ENCODE assay signal across 11 cellular contexts in the genomic region with DNA sequence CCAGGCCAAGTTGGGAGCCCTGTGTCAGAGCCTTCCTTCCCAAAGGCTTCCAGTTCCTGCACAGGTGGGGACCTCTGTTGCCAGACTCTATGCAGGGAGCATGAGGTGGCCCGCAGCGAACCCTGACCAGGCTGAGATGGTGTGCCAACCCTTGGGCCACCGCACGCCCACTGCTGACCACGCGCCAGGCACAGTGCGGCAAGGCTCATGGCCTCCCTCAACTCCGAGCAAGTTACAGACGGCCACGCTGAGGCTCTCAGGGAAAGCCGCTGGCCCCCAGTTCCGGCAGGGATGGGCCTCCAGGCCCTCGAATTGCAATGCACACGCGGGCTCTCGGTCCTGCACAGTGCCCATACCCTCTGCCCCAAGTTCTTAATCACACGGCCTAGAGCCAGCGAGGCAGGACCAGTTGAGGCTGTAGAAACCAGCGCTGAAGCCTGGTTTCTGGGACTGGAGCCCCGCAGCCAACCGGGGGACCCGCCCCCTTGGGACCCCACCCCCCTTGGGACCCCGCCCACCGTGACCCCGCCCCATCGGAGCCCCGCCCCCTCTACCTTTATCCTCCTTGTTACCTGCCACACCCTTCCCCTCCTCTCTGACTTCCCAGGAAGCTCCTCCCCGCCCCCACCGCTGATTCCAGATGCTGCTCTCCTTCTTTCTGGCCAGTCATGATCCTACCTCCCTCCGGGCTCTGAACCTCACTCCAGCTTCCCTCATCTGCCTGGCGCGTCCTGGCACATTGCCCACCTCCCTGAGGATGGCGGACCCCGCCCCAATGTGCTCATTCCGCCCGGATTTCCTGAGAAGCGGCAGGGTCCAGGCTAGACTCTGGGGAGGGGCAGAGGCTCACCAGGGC. TPM values are rescaled to one million over a fixed set of nuclear protein-coding genes. Genes with fewer than 3 reads are reported as not detected.
DNase-seq lines count a peak whose midpoint lies in the region; ATAC-seq, FAIRE-seq and TF ChIP-seq lines count a peak whose summit lies in the region.
"Had no signal": no experiment of that assay in that cellular context is flagged by ENCODE, and none has a peak within 500 bp of the region (broad histone marks: within the 10 kb centered on the region; RNA-seq: fewer than 3 reads in every experiment).

No MANE protein-coding gene starts in this region.

- H3K4me3 Mint-ChIP-seq in activated T-helper 1 cell treated with anti-CD3 and anti-CD28 coated beads, Interleukin-12 subunit alpha, Interleukin-12 subunit beta, Interleukin-2, Interleukin-4 antibody, amounts not matched to agents 30 ng/mL and 10 ng/mL and 1 ng/mL, durations not matched to agents 14 hours and 24 hours and 36 hours, result no peak overlapping the region

- H3K27me3 ChIP-seq in SK-N-SH (ENCODE audit: insufficient read depth) (no peaks in the 10 kb centered on the region), PC-3 (ENCODE audit: low read length) (no peaks in the 10 kb centered on the region), left ventricle myocardium inferior (ENCODE audit: low read depth) (no peaks in the 10 kb centered on the region), small intestine (ENCODE audit: control insufficient read depth in 2 of 2, insufficient read depth in 2 of 2, low read length in 2 of 2) (no peaks in the 10 kb centered on the region)
- H3K27me3 ChIP-seq: uterus had no signal

- no peak overlapping the region for H3K4me2 ChIP-seq in SK-N-SH
- peak overlapping the region; percentile 30 for H3K4me2 ChIP-seq in PC-3 (ENCODE audit: low read length)

- no TSS peak for BruUV-seq in PC-3 (replicated peaks; lab: Mats Ljungman, UMichigan)

- H3K27me3 Mint-ChIP-seq in activated T-helper 1 cell treated with anti-CD3 and anti-CD28 coated beads, Interleukin-12 subunit alpha, Interleukin-12 subunit beta, Interleukin-2, Interleukin-4 antibody, amounts not matched to agents 30 ng/mL and 10 ng/mL and 1 ng/mL, durations not matched to agents 14 hours and 24 hours and 36 hours (ENCODE audit: insufficient read depth), result no peaks in the 10 kb centered on the region

- ATAC-seq in SK-N-SH treated with all-trans-retinoic acid at 6 μM for 48 hours (no peak; the same call in 2 of the 3 replicates), PC-3 (0 out of 2 replicates have a peak, but pooled peaks have one; percentile 16)

- H3K4me1 ChIP-seq in SK-N-SH (ENCODE audit: control insufficient read depth in 1 of 2, insufficient read depth in 2 of 2, low read depth in 1 of 2, low read length in 1 of 2) (peaks cover 0 to 29% of the 10 kb centered on the region in 2 experiments; a peak in 1 of 4 replicates), PC-3 (ENCODE audit: insufficient read depth, low read length) (peaks cover 8% of the 10 kb centered on the region), left ventricle myocardium inferior (peaks cover 24% of the 10 kb centered on the region), small intestine (ENCODE audit: control insufficient read depth in 2 of 2, insufficient read depth in 1 of 2, low read depth in 1 of 2, low read length in 1 of 2) (peaks cover 0 to 4% of the 10 kb centered on the region in 2 donors)
- H3K4me1 ChIP-seq: uterus had no signal

- no peak for TF ChIP-seq RAD21 in SK-N-SH (IDR thresholded peaks at IDR 0.05; ENCODE audit: low read length)

- H3K9me2 ChIP-seq in SK-N-SH (no peaks in the 10 kb centered on the region), PC-3 (replicated peaks; ENCODE audit: low read length) (no peaks in the 10 kb centered on the region)

- TF ChIP-seq CTCF in SK-N-SH (IDR thresholded peaks at IDR 0.05) (no peak), PC-3 (conservative IDR thresholded peaks at IDR 0.05; ENCODE audit: low read depth, low read length) (no peak), left ventricle myocardium inferior (IDR thresholded peaks at IDR 0.05; ENCODE audit: borderline replicate concordance) (no peak)

- no peaks in the 10 kb centered on the region for H3K4me1 Mint-ChIP-seq in activated T-helper 1 cell treated with anti-CD3 and anti-CD28 coated beads, Interleukin-12 subunit alpha, Interleukin-12 subunit beta, Interleukin-2, Interleukin-4 antibody, amounts not matched to agents 30 ng/mL and 10 ng/mL and 1 ng/mL, durations not matched to agents 14 hours and 24 hours and 36 hours (ENCODE audit: low read depth)

- H3F3A ChIP-seq in SK-N-SH (replicated peaks; ENCODE audit: insufficient read depth), result no peaks in the 10 kb centered on the region
- H3F3A ChIP-seq in PC-3 (ENCODE audit: low read length, unreplicated experiment), result no peaks in the 10 kb centered on the region

- no peaks in the 10 kb centered on the region for H3K36me3 ChIP-seq in SK-N-SH (replicated peaks in 1 of 2; ENCODE audit: control insufficient read depth in 1 of 2, insufficient read depth in 2 of 2, low read length in 1 of 2)
- no peaks in the 10 kb centered on the region for H3K36me3 ChIP-seq in PC-3 (ENCODE audit: low read depth, low read length)
- H3K36me3 ChIP-seq in left ventricle myocardium inferior, result peaks cover 9% of the 10 kb centered on the region
- no peaks in the 10 kb centered on the region for H3K36me3 ChIP-seq in small intestine (ENCODE audit: control insufficient read depth in 2 of 2, insufficient read depth in 2 of 2, low read length in 2 of 2)
- H3K36me3 ChIP-seq: neutrophil, uterus had no signal

- TF ChIP-seq EP300 in SK-N-SH (IDR thresholded peaks at IDR 0.05; ENCODE audit: borderline replicate concordance in 1 of 2, low read depth in 1 of 2, low read length in 1 of 2), result no peak

- DNase-seq in SK-N-SH (peak; percentile 91), PC-3 (peak; percentile 57), left ventricle myocardium inferior (peak; percentile 43), small intestine (peak; percentile 65), epidermal melanocyte (ENCODE audit: insufficient read length, low spot score) (no peak), H4 (ENCODE audit: low spot score) (no peak)
- DNase-seq in activated T-helper 1 cell treated with anti-CD3 and anti-CD28 coated beads, Interleukin-12 subunit alpha, Interleukin-12 subunit beta, Interleukin-2, Interleukin-4 antibody, amounts not matched to agents 30 ng/mL and 10 ng/mL and 1 ng/mL, durations not matched to agents 14 hours and 24 hours and 36 hours (ENCODE audit: low spot score), result no peak
- DNase-seq: NK-92 treated with Interleukin-12 subunit alpha and Interleukin-12 subunit beta, amount 100 ng/mL, for 24 hours; uterus had no signal

- H2AFZ ChIP-seq in SK-N-SH (ENCODE audit: low read depth) (no peak overlapping the region), PC-3 (ENCODE audit: low read length) (no peak overlapping the region)

- H3K27ac Mint-ChIP-seq in activated T-helper 1 cell treated with anti-CD3 and anti-CD28 coated beads, Interleukin-12 subunit alpha, Interleukin-12 subunit beta, Interleukin-2, Interleukin-4 antibody, amounts not matched to agents 30 ng/mL and 10 ng/mL and 1 ng/mL, durations not matched to agents 14 hours and 24 hours and 36 hours, result no peak overlapping the region

- POLR2A ChIA-PET in SK-N-SH (lab: Yijun Ruan, JAX), result interaction anchor here (0.6 to 2.1 kb wide), 10 partner anchors 10 to 88 kb away, joined by 3 to 14 read pairs (median 4); partner anchors contain the start of genes MCOLN1, PNPLA6 and ZNF358
- POLR2A ChIA-PET in PC-3 (lab: Charles Lee; ENCODE audit: unreplicated experiment), result interaction anchor here (0.7 kb wide), 1 partner anchor 24 kb away, joined by 3 read pairs; no protein-coding TSS in a partner anchor

- CTCF ChIA-PET in SK-N-SH (lab: Yijun Ruan, JAX), result interaction anchor here (1.4 kb wide), 1 partner anchor 128 kb away, joined by 4 read pairs; no protein-coding TSS in a partner anchor
- CTCF ChIA-PET in PC-3 (lab: Charles Lee), result no interaction called here

- no peaks in the 10 kb centered on the region for H3K9me3 Mint-ChIP-seq in activated T-helper 1 cell treated with anti-CD3 and anti-CD28 coated beads, Interleukin-12 subunit alpha, Interleukin-12 subunit beta, Interleukin-2, Interleukin-4 antibody, amounts not matched to agents 30 ng/mL and 10 ng/mL and 1 ng/mL, durations not matched to agents 14 hours and 24 hours and 36 hours

- H3K4me3 ChIP-seq in SK-N-SH (ENCODE audit: low read depth in 2 of 2, low read length in 1 of 2) (no peak overlapping the region), PC-3 (ENCODE audit: low read length) (no peak overlapping the region), left ventricle myocardium inferior (no peak overlapping the region), small intestine (ENCODE audit: low read depth in 1 of 2, low read length in 2 of 2) (no peak overlapping the region)
- H3K4me3 ChIP-seq: uterus had no signal

- H3K27ac ChIP-seq in SK-N-SH (ENCODE audit: low read depth in 2 of 2, low read length in 1 of 2), result peak overlapping the region in 1 of 2 experiments; percentile 90; a peak in 2 of 4 replicates
- H3K27ac ChIP-seq in PC-3 (ENCODE audit: low read length), result peak overlapping the region; percentile 21; the same call in 1 of the 2 replicates
- peak overlapping the region; percentile 33 for H3K27ac ChIP-seq in left ventricle myocardium inferior (replicated peaks)
- peak overlapping the region in 1 of 2 donors; percentile 46 for H3K27ac ChIP-seq in small intestine (ENCODE audit: low read depth in 1 of 2, low read length in 1 of 2)
- H3K27ac ChIP-seq: neutrophil, uterus had no signal

- H3K9me3 ChIP-seq in SK-N-SH (no peaks in the 10 kb centered on the region), PC-3 (ENCODE audit: low read length) (no peaks in the 10 kb centered on the region), left ventricle myocardium inferior (replicated peaks) (no peaks in the 10 kb centered on the region), small intestine (ENCODE audit: control insufficient read depth, low read depth) (no peaks in the 10 kb centered on the region)
- H3K9me3 ChIP-seq: neutrophil, uterus had no signal

- H3K36me3 Mint-ChIP-seq in activated T-helper 1 cell treated with anti-CD3 and anti-CD28 coated beads, Interleukin-12 subunit alpha, Interleukin-12 subunit beta, Interleukin-2, Interleukin-4 antibody, amounts not matched to agents 30 ng/mL and 10 ng/mL and 1 ng/mL, durations not matched to agents 14 hours and 24 hours and 36 hours (ENCODE audit: low read depth), result no peaks in the 10 kb centered on the region

- no peaks in the 10 kb centered on the region for H4K20me1 ChIP-seq in SK-N-SH (ENCODE audit: insufficient read depth)
- no peaks in the 10 kb centered on the region for H4K20me1 ChIP-seq in PC-3 (ENCODE audit: low read length)

- H3K79me2 ChIP-seq in SK-N-SH (ENCODE audit: insufficient read depth), result no peaks in the 10 kb centered on the region
- H3K79me2 ChIP-seq in PC-3 (ENCODE audit: low read length), result no peaks in the 10 kb centered on the region

- no peak for FAIRE-seq in small intestine (lab: Jason Lieb, UNC)

- H3K9ac ChIP-seq in SK-N-SH (no peak overlapping the region), PC-3 (ENCODE audit: low read length) (no peak overlapping the region)

- whole genome bisulfite sequencing in SK-N-SH (ENCODE audit: low lambda C conversion rate), result 27% methylated on average over 27 of the region's 37 CpGs
- WGBS in small intestine, 3 donors, result 39 to 61% (median 59%) methylated on average over 32 to 37 of the region's 37 CpGs

- intact Hi-C loops in PC-3 (cut with micrococcal nuclease), result no loop called here
- intact Hi-C loops in left ventricle myocardium inferior (cut with micrococcal nuclease), result no loop called here
- intact Hi-C loops in activated T-helper 1 cell treated with anti-CD3 and anti-CD28 coated beads, Interleukin-12 subunit alpha, Interleukin-12 subunit beta, Interleukin-2, Interleukin-4 antibody, amounts not matched to agents 30 ng/mL and 10 ng/mL and 1 ng/mL, durations not matched to agents 14 hours and 24 hours and 36 hours (cut with micrococcal nuclease), result no loop called here

RNA-seq across cellular contexts. Expression of gene PEX11G, which starts 6.0 kb away (rescaled TPM):
- polyA plus RNA-seq in SK-N-SH (2012; rRNA removed) (6.1 and 6.4 TPM in 2 replicates), small intestine (10 to 100 TPM in 2 of 3 donors, 1 to 10 TPM in 1; 9.5 to 19.9 (median 19.2) TPM)
- polyA plus RNA-seq in SK-N-SH (2012; cell fraction: cytosol; rRNA removed), result 3.9 and 5.3 TPM in 2 replicates
- 5.7 and 8.6 TPM in 2 replicates for polyA plus RNA-seq in SK-N-SH (2012; cell fraction: nucleus; rRNA removed)
- total RNA-seq in PC-3 (2014; rRNA removed) (6.6 and 8.6 TPM in 2 replicates), left ventricle myocardium inferior (1.2 TPM)
- 1.4 and 1.5 TPM in 2 replicates for total RNA-seq in activated T-helper 1 cell treated with anti-CD3 and anti-CD28 coated beads, Interleukin-12 subunit alpha, Interleukin-12 subunit beta, Interleukin-2, Interleukin-4 antibody, amounts not matched to agents 30 ng/mL and 10 ng/mL and 1 ng/mL, durations not matched to agents 14 hours and 24 hours and 36 hours
- total RNA-seq in H4 (2014; rRNA removed; shearing (Covaris generic)), result 0.31 TPM in 1 of 2 replicates, not detected in the other

RNA-seq across cellular contexts. Expression of gene ZNF358, which starts 33.1 kb away (rescaled TPM):
- polyA plus RNA-seq in SK-N-SH (2012; rRNA removed) (29.7 and 49.3 TPM in 2 replicates), small intestine (10 to 100 TPM; 37.3 to 77.5 (median 75.8) TPM)
- polyA plus RNA-seq in SK-N-SH (2012; cell fraction: cytosol; rRNA removed), result 21.6 and 32.0 TPM in 2 replicates
- polyA plus RNA-seq in SK-N-SH (2012; cell fraction: nucleus; rRNA removed), result 28.1 and 53.6 TPM in 2 replicates
- total RNA-seq in PC-3 (2014; rRNA removed) (41.6 and 53.4 TPM in 2 replicates), left ventricle myocardium inferior (88.5 TPM)
- total RNA-seq in activated T-helper 1 cell treated with anti-CD3 and anti-CD28 coated beads, Interleukin-12 subunit alpha, Interleukin-12 subunit beta, Interleukin-2, Interleukin-4 antibody, amounts not matched to agents 30 ng/mL and 10 ng/mL and 1 ng/mL, durations not matched to agents 14 hours and 24 hours and 36 hours, result 4.8 and 5.2 TPM in 2 replicates
- 31.9 and 37.5 TPM in 2 replicates for total RNA-seq in H4 (2014; rRNA removed; shearing (Covaris generic))

RNA-seq across cellular contexts. Expression of gene MCOLN1, which starts 39.6 kb away (rescaled TPM):
- 28.4 and 28.9 TPM in 2 replicates for polyA plus RNA-seq in SK-N-SH (2012; rRNA removed)
- polyA plus RNA-seq in SK-N-SH (2012; cell fraction: cytosol; rRNA removed), result 10.6 and 12.9 TPM in 2 replicates
- 65.9 and 69.2 TPM in 2 replicates for polyA plus RNA-seq in SK-N-SH (2012; cell fraction: nucleus; rRNA removed)
- 10.2 and 22.9 TPM in 2 replicates for total RNA-seq in PC-3 (2014; rRNA removed)
- 16.8 TPM for total RNA-seq in left ventricle myocardium inferior
- polyA plus RNA-seq in small intestine, result 10 to 100 TPM; 17.6 to 21.1 (median 18.6) TPM
- 14.0 and 14.4 TPM in 2 replicates for total RNA-seq in activated T-helper 1 cell treated with anti-CD3 and anti-CD28 coated beads, Interleukin-12 subunit alpha, Interleukin-12 subunit beta, Interleukin-2, Interleukin-4 antibody, amounts not matched to agents 30 ng/mL and 10 ng/mL and 1 ng/mL, durations not matched to agents 14 hours and 24 hours and 36 hours
- 3.9 and 5.8 TPM in 2 replicates for total RNA-seq in H4 (2014; rRNA removed; shearing (Covaris generic))

RNA-seq across cellular contexts. Expression of gene PNPLA6, which starts 52.7 kb away (rescaled TPM):
- 40.5 and 90.5 TPM in 2 replicates for polyA plus RNA-seq in SK-N-SH (2012; rRNA removed)
- polyA plus RNA-seq in SK-N-SH (2012; cell fraction: cytosol; rRNA removed), result 24.6 and 35.9 TPM in 2 replicates
- polyA plus RNA-seq in SK-N-SH (2012; cell fraction: nucleus; rRNA removed), result 203 and 312 TPM in 2 replicates
- 217 and 291 TPM in 2 replicates for total RNA-seq in PC-3 (2014; rRNA removed)
- total RNA-seq in left ventricle myocardium inferior, result 52.7 TPM
- polyA plus RNA-seq in small intestine, result 100 to 1,000 TPM in 1 of 3 donors, 10 to 100 TPM in 2; 67.8 to 120 (median 89.0) TPM
- 131 and 136 TPM in 2 replicates for total RNA-seq in activated T-helper 1 cell treated with anti-CD3 and anti-CD28 coated beads, Interleukin-12 subunit alpha, Interleukin-12 subunit beta, Interleukin-2, Interleukin-4 antibody, amounts not matched to agents 30 ng/mL and 10 ng/mL and 1 ng/mL, durations not matched to agents 14 hours and 24 hours and 36 hours
- total RNA-seq in H4 (2014; rRNA removed; shearing (Covaris generic)), result 32.5 and 41.4 TPM in 2 replicates

Comparison
In these comparisons a context has a peak if more than half of its experiments do, and no peak if none do; other contexts are left out.
1. DNase-seq: peak in SK-N-SH (single experiment), PC-3 (single experiment), left ventricle myocardium inferior (single experiment) and small intestine (single experiment); none in activated T-helper 1 cell treated with anti-CD3 and anti-CD28 coated beads, Interleukin-12 subunit alpha, Interleukin-12 subunit beta, Interleukin-2, Interleukin-4 antibody, amounts not matched to agents 30 ng/mL and 10 ng/mL and 1 ng/mL, durations not matched to agents 14 hours and 24 hours and 36 hours (single experiment), epidermal melanocyte (single experiment) and H4 (single experiment).